ENCODE assay signal across 18 cellular contexts in genomic region chr10:131187274-131187673, GRCh38.
"Had no signal": no experiment of that assay in that cellular context is flagged by ENCODE, and none has a peak within 500 bp of the region (broad histone marks: within the 10 kb centered on the region; RNA-seq: fewer than 3 reads in every experiment).

No MANE protein-coding gene starts in this region.

- H3K36me3 ChIP-seq: colonic mucosa, heart left ventricle, spleen, tibial nerve had no signal

- H3K4me1 ChIP-seq: colonic mucosa, heart left ventricle, spleen, testis, tibial nerve had no signal

- H3K27ac Mint-ChIP-seq: mesothelial cell of epicardium; natural killer cell treated with Interleukin-12 subunit alpha and Interleukin-12 subunit beta and Interleukin-15 and Interleukin-18, amount 100 ng/mL, for 72 hours; stimulated activated naive B cell treated with anti-CD40 and anti-IgM and Interleukin-4, amounts not matched to agents 10 μg/mL and 1 μg/mL and 100 μg/mL, for 72 hours; stimulated activated naive CD8-positive, alpha-beta T cell treated with anti-CD3 and anti-CD28 coated beads, Interleukin-15, amount 100 ng/mL, for 72 hours had no signal

- H3K36me3 Mint-ChIP-seq: mesothelial cell of epicardium; natural killer cell treated with Interleukin-12 subunit alpha and Interleukin-12 subunit beta and Interleukin-15 and Interleukin-18, amount 100 ng/mL, for 72 hours; stimulated activated naive B cell treated with anti-CD40 and anti-IgM and Interleukin-4, amounts not matched to agents 10 μg/mL and 1 μg/mL and 100 μg/mL, for 72 hours had no signal

- H3K4me1 Mint-ChIP-seq: stimulated activated naive B cell treated with anti-CD40 and anti-IgM and Interleukin-4, amounts not matched to agents 10 μg/mL and 1 μg/mL and 100 μg/mL, for 72 hours; stimulated activated naive CD8-positive, alpha-beta T cell treated with anti-CD3 and anti-CD28 coated beads, Interleukin-15, amount 100 ng/mL, for 72 hours had no signal

- H3K9me3 Mint-ChIP-seq: mesothelial cell of epicardium; natural killer cell treated with Interleukin-12 subunit alpha and Interleukin-12 subunit beta and Interleukin-15 and Interleukin-18, amount 100 ng/mL, for 72 hours had no signal

- H3K27me3 Mint-ChIP-seq: stimulated activated naive B cell treated with anti-CD40 and anti-IgM and Interleukin-4, amounts not matched to agents 10 μg/mL and 1 μg/mL and 100 μg/mL, for 72 hours had no signal

- H3K4me3 Mint-ChIP-seq: mesothelial cell of epicardium; natural killer cell treated with Interleukin-12 subunit alpha and Interleukin-12 subunit beta and Interleukin-15 and Interleukin-18, amount 100 ng/mL, for 72 hours; stimulated activated naive B cell treated with anti-CD40 and anti-IgM and Interleukin-4, amounts not matched to agents 10 μg/mL and 1 μg/mL and 100 μg/mL, for 72 hours; stimulated activated naive CD8-positive, alpha-beta T cell treated with anti-CD3 and anti-CD28 coated beads, Interleukin-15, amount 100 ng/mL, for 72 hours had no signal

- H3K27me3 ChIP-seq: colonic mucosa, spleen, testis, tibial nerve had no signal

- DNase-seq: colonic mucosa; effector CD8-positive, alpha-beta T cell; heart left ventricle; hippocampal formation; occipital lobe; stimulated activated CD4-positive, alpha-beta T cell treated with anti-CD3 and anti-CD28 coated beads, Interleukin-15, amount 100 ng/mL, for 24 hours; stimulated activated CD4-positive, alpha-beta T cell treated with anti-CD3 and anti-CD28 coated beads, Interleukin-1b, Interleukin-23, amount 100 ng/mL, for 48 hours; stimulated activated CD4-positive, alpha-beta T cell treated with anti-CD3 and anti-CD28 coated beads, Interleukin-4, amount 100 ng/mL, for 24 hours; stimulated activated naive B cell treated with anti-CD40 and anti-IgM and Interleukin-4, amounts not matched to agents 10 μg/mL and 1 μg/mL and 100 μg/mL, for 72 hours; stimulated activated naive CD8-positive, alpha-beta T cell treated with anti-CD3 and anti-CD28 coated beads, Interleukin-15, amount 100 ng/mL, for 72 hours; testis had no signal

- H3K4me3 ChIP-seq: colonic mucosa, heart left ventricle, spleen, testis, tibial nerve had no signal

- H3K9me3 ChIP-seq: colonic mucosa, testis had no signal

- FAIRE-seq: urothelium cell line had no signal

- H3K27ac ChIP-seq: colonic mucosa, heart left ventricle, spleen, testis, tibial nerve had no signal

- ATAC-seq: heart left ventricle; left lobe of liver; natural killer cell treated with Interleukin-12 subunit alpha and Interleukin-12 subunit beta and Interleukin-15 and Interleukin-18, amount 100 ng/mL, for 72 hours; sciatic nerve; stimulated activated naive B cell treated with anti-CD40 and anti-IgM and Interleukin-4, amounts not matched to agents 10 μg/mL and 1 μg/mL and 100 μg/mL, for 72 hours; stimulated activated naive CD8-positive, alpha-beta T cell treated with anti-CD3 and anti-CD28 coated beads, Interleukin-15, amount 100 ng/mL, for 72 hours had no signal
